28 cellular contexts compared by ENCODE assay signal in the genomic region with DNA sequence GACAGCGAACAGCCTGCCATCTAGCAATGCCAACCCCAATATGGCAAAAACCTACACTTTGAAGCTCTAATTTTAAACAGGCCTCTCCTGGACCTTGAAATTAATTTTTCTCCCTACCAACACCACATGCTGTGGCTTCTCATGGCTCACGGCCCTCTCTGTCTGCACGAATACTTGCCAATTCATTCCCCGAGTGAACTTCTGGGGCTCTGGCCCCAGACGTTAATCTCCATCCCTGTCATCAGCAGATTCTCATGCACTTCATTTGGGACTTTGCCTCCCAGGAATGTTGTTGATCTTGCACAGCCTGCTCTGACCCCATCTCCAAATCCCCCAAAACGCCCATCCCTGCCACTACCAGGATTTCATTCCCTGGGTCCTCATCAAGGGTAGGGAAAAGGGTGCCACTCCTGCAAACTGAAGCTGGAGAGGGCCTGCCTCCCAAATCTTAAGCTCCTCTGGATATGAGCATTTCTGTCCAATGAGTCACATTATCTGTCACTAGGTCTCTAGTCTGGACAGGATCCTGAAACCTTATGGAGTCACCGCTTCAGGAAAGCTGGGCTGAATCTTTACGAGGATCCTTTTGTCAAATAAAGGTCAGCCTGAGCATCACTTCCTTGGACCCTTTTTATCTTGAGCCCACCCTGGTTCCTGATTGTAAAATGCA. TPM values are rescaled to one million over a fixed set of nuclear protein-coding genes. Genes with fewer than 3 reads are reported as not detected.
DNase-seq lines count a peak whose midpoint lies in the region; ATAC-seq and TF ChIP-seq lines count a peak whose summit lies in the region.
"Had no signal": no experiment of that assay in that cellular context is flagged by ENCODE, and none has a peak within 500 bp of the region (broad histone marks: within the 10 kb centered on the region; RNA-seq: fewer than 3 reads in every experiment).

No MANE protein-coding gene starts in this region.

- H3K79me2 ChIP-seq in mammary epithelial cell (ENCODE audit: insufficient read depth, low read length): no peaks in the 10 kb centered on the region

- H3K14ac ChIP-seq in IMR-90 (replicated peaks; ENCODE audit: low read depth, low read length): no peak overlapping the region

- no peak overlapping the region for H4K91ac ChIP-seq in IMR-90 (ENCODE audit: insufficient read depth, low read depth, low read length)

- no peaks in the 10 kb centered on the region for H3K36me3 Mint-ChIP-seq in activated naive CD4-positive, alpha-beta T cell treated with anti-CD3 and anti-CD28 coated beads for 36 hours (ENCODE audit: low read depth)
- H3K36me3 Mint-ChIP-seq: activated naive CD4-positive, alpha-beta T cell treated with anti-CD3 and anti-CD28 coated beads, Interleukin-2, amount 50 U/mL, for 72 hours had no signal

- no peaks in the 10 kb centered on the region for H4K20me1 ChIP-seq in IMR-90 (ENCODE audit: insufficient read depth, low read length)
- no peaks in the 10 kb centered on the region for H4K20me1 ChIP-seq in mammary epithelial cell (ENCODE audit: insufficient read depth, low read length)

- no peak overlapping the region for H3K4me3 Mint-ChIP-seq in activated naive CD4-positive, alpha-beta T cell treated with anti-CD3 and anti-CD28 coated beads for 36 hours
- H3K4me3 Mint-ChIP-seq: activated T-helper 1 cell treated with anti-CD3 and anti-CD28 coated beads, Interleukin-12 subunit alpha, Interleukin-12 subunit beta, Interleukin-2, Interleukin-4 antibody, amounts not matched to agents 30 ng/mL and 10 ng/mL and 1 ng/mL, durations not matched to agents 14 hours and 24 hours and 36 hours had no signal

- no peak overlapping the region for H2BK15ac ChIP-seq in IMR-90 (ENCODE audit: low read depth, low read length)

- H3K27ac ChIP-seq in IMR-90 (ENCODE audit: insufficient read depth, low read length): no peak overlapping the region
- no peak overlapping the region for H3K27ac ChIP-seq in mammary epithelial cell (ENCODE audit: insufficient read depth, low read depth, low read length)
- no peak overlapping the region for H3K27ac ChIP-seq in left lung
- H3K27ac ChIP-seq: SJCRH30, thyroid gland, VCaP had no signal

- H3K4me2 ChIP-seq in IMR-90 (ENCODE audit: low read depth, low read length) (no peak overlapping the region), mammary epithelial cell (ENCODE audit: insufficient read depth, low read depth, low read length) (no peak overlapping the region)

- no peaks in the 10 kb centered on the region for H3K79me1 ChIP-seq in IMR-90 (ENCODE audit: low read depth in 1 of 2, low read length in 2 of 2)

- POLR2A ChIA-PET in IMR-90 (lab: Charles Lee; ENCODE audit: unreplicated experiment): no interaction called here

- no peaks in the 10 kb centered on the region for H3K9me1 ChIP-seq in IMR-90 (ENCODE audit: insufficient read depth, low read length)

- 40% methylated on average over 1 of the region's 8 CpGs; no CpG with 5 or more reads in 1 of the 2 experiments for WGBS in IMR-90 (ENCODE audit: extremely low coverage in 2 of 2, insufficient read length in 1 of 2), 2 experiments
- WGBS in mammary epithelial cell (ENCODE audit: low coverage, missing lambda C conversion rate): 87% methylated on average over 8 of the region's 8 CpGs

- H2AK9ac ChIP-seq in IMR-90 (replicated peaks; ENCODE audit: low read depth, low read length, poor library complexity): no peak overlapping the region

- no peak overlapping the region for H4K5ac ChIP-seq in IMR-90 (ENCODE audit: low read depth, low read length)

- H2BK20ac ChIP-seq in IMR-90 (ENCODE audit: low read depth, low read length): no peak overlapping the region

- dilution Hi-C loops in IMR-90 (cut with HindIII; ENCODE audit: low sequenced_read_pairs, unreplicated experiment): no loop called here
- dilution Hi-C loops in mammary epithelial cell (cut with HindIII; ENCODE audit: low sequenced_read_pairs): no loop called here

- no peak overlapping the region for H3K23ac ChIP-seq in IMR-90 (ENCODE audit: low read depth, low read length)

- no peaks in the 10 kb centered on the region for H3K4me1 ChIP-seq in IMR-90 (ENCODE audit: control insufficient read depth, insufficient read depth, low read length)
- H3K4me1 ChIP-seq in mammary epithelial cell (ENCODE audit: insufficient read depth, low read length): peaks cover 11% of the 10 kb centered on the region
- no peaks in the 10 kb centered on the region for H3K4me1 ChIP-seq in left lung
- H3K4me1 ChIP-seq: thyroid gland had no signal

- H3K9ac ChIP-seq in IMR-90 (ENCODE audit: low read depth, low read length): no peak overlapping the region
- no peak overlapping the region for H3K9ac ChIP-seq in mammary epithelial cell (ENCODE audit: insufficient read depth, low read length)

- TF ChIP-seq CTCF in IMR-90 (conservative IDR thresholded peaks at IDR 0.05; ENCODE audit: low read depth, low read length) (no peak), mammary epithelial cell (conservative IDR thresholded peaks at IDR 0.05 in 1 of 2, IDR thresholded peaks at IDR 0.05 in 1 of 2; ENCODE audit: extremely low read depth in 1 of 2, insufficient read depth in 1 of 2, low read depth in 1 of 2, low read length in 2 of 2) (no peak), left lung (IDR thresholded peaks at IDR 0.05) (no peak)

- H3K18ac ChIP-seq in IMR-90 (ENCODE audit: low read depth, low read length): no peak overlapping the region

- no peaks in the 10 kb centered on the region for H3K36me3 ChIP-seq in IMR-90 (ENCODE audit: control insufficient read depth, insufficient read depth, low read length)
- H3K36me3 ChIP-seq in mammary epithelial cell (ENCODE audit: insufficient read depth, low read length): no peaks in the 10 kb centered on the region
- H3K36me3 ChIP-seq in left lung: no peaks in the 10 kb centered on the region
- H3K36me3 ChIP-seq: SJCRH30, thyroid gland had no signal

- in situ Hi-C loops in IMR-90 (cut with MboI; ENCODE audit: low sequenced_read_pairs) (no loop called here), mammary epithelial cell (cut with MboI; ENCODE audit: low sequenced_read_pairs in 2 of 2) (loop anchor here in 1 of 2 donors (25.0 kb wide), 1 partner anchor 468 kb away; the partner anchor contains the start of gene FAM136A)

- TF ChIP-seq RAD21 in IMR-90 (IDR thresholded peaks at IDR 0.05; ENCODE audit: low read length): no peak

- DNase-seq in EL: peak; percentile 38
- no peak for DNase-seq in IMR-90
- peak; percentile 46 for DNase-seq in mammary epithelial cell
- DNase-seq in left lung: no peak
- DNase-seq in T-helper 9 cell: no peak
- DNase-seq in NCI-H2029 (lab: John Stamatoyannopoulos, UW): no peak
- DNase-seq in activated naive CD4-positive, alpha-beta T cell treated with anti-CD3 and anti-CD28 coated beads for 36 hours: no peak
- DNase-seq: activated CD4-positive, alpha-beta T cell treated with anti-CD3 and anti-CD28 coated beads, Interleukin-2, amount 50 U/mL, for 1 hour; aorta; DND-41; mesenchymal stem cell; NCI-H187; NCI-H2227 treated with DMSO at 0.1 percent for 48 hours; nucleus accumbens; SJCRH30; stimulated activated CD4-positive, alpha-beta T cell treated with anti-CD3 and anti-CD28 coated beads, Interleukin-4, amount 100 ng/mL, for 1 hour; stimulated activated naive CD4-positive, alpha-beta T cell treated with Interleukin-2 at 50 U/mL for 16 hours; thyroid gland had no signal

- no peaks in the 10 kb centered on the region for H3K4me1 Mint-ChIP-seq in activated naive CD4-positive, alpha-beta T cell treated with anti-CD3 and anti-CD28 coated beads for 36 hours (ENCODE audit: low read depth)

- H3K9me3 ChIP-seq in IMR-90 (ENCODE audit: control insufficient read depth, insufficient read depth, low read length): no peaks in the 10 kb centered on the region
- no peaks in the 10 kb centered on the region for H3K9me3 ChIP-seq in mammary epithelial cell (replicated peaks; ENCODE audit: insufficient read depth, low read length)
- no peaks in the 10 kb centered on the region for H3K9me3 ChIP-seq in left lung
- H3K9me3 ChIP-seq: SJCRH30, thyroid gland had no signal

- peaks cover 2% of the 10 kb centered on the region for H3K27me3 ChIP-seq in IMR-90 (ENCODE audit: control insufficient read depth, insufficient read depth, low read length)
- H3K27me3 ChIP-seq in mammary epithelial cell (ENCODE audit: insufficient read depth, low read length): no peaks in the 10 kb centered on the region
- peaks cover 0 to 18% of the 10 kb centered on the region in 2 donors for H3K27me3 ChIP-seq in left lung
- H3K27me3 ChIP-seq: SJCRH30, thyroid gland had no signal

- TF ChIP-seq POLR2A in IMR-90 (IDR thresholded peaks at IDR 0.05; ENCODE audit: low read depth, low read length): no peak

- intact Hi-C loops in IMR-90 (cut with micrococcal nuclease): no loop called here
- intact Hi-C loops in mammary epithelial cell (cut with micrococcal nuclease): no loop called here
- intact Hi-C loops in left lung (cut with DNase I): no loop called here
- intact Hi-C loops in activated naive CD4-positive, alpha-beta T cell treated with anti-CD3 and anti-CD28 coated beads for 36 hours (cut with micrococcal nuclease): loop anchor here (10.0 kb wide), 1 partner anchor 435 kb away; no protein-coding TSS in a partner anchor

- H3K9me3 Mint-ChIP-seq in activated naive CD4-positive, alpha-beta T cell treated with anti-CD3 and anti-CD28 coated beads for 36 hours: no peaks in the 10 kb centered on the region
- H3K9me3 Mint-ChIP-seq: activated naive CD4-positive, alpha-beta T cell treated with anti-CD3 and anti-CD28 coated beads, Interleukin-2, amount 50 U/mL, for 72 hours; activated T-helper 1 cell treated with anti-CD3 and anti-CD28 coated beads, Interleukin-12 subunit alpha, Interleukin-12 subunit beta, Interleukin-2, Interleukin-4 antibody, amounts not matched to agents 30 ng/mL and 10 ng/mL and 1 ng/mL, durations not matched to agents 14 hours and 24 hours and 36 hours had no signal

- H2BK5ac ChIP-seq in IMR-90 (ENCODE audit: low read depth, low read length, poor library complexity, severe bottlenecking): no peak overlapping the region

- BruUV-seq in IMR-90 (replicated peaks; lab: Mats Ljungman, UMichigan) (no TSS peak), mammary epithelial cell (replicated peaks; lab: Mats Ljungman, UMichigan) (no TSS peak)

- H3K27ac Mint-ChIP-seq in activated naive CD4-positive, alpha-beta T cell treated with anti-CD3 and anti-CD28 coated beads for 36 hours: no peak overlapping the region
- H3K27ac Mint-ChIP-seq: activated T-helper 1 cell treated with anti-CD3 and anti-CD28 coated beads, Interleukin-12 subunit alpha, Interleukin-12 subunit beta, Interleukin-2, Interleukin-4 antibody, amounts not matched to agents 30 ng/mL and 10 ng/mL and 1 ng/mL, durations not matched to agents 14 hours and 24 hours and 36 hours had no signal

- H2AK5ac ChIP-seq in IMR-90 (ENCODE audit: low read depth, low read length): no peak overlapping the region

- H4K8ac ChIP-seq in IMR-90 (ENCODE audit: low read depth in 2 of 2, low read length in 2 of 2): no peak overlapping the region

- CTCF ChIA-PET in IMR-90 (lab: Yijun Ruan, JAX) (no interaction called here), mammary epithelial cell (lab: Charles Lee; ENCODE audit: low non-redundant PET) (interaction anchor here (0.7 kb wide), 1 partner anchor 169 kb away, joined by 4 read pairs; no protein-coding TSS in a partner anchor)
- CTCF ChIA-PET in activated naive CD4-positive, alpha-beta T cell treated with anti-CD3 and anti-CD28 coated beads for 36 hours (lab: Charles Lee): interaction anchor here (0.6 to 1.3 kb wide), 3 partner anchors 12 to 476 kb away, joined by 3 read pairs; partner anchors contain the start of gene ADD2

- H3K27me3 Mint-ChIP-seq in activated naive CD4-positive, alpha-beta T cell treated with anti-CD3 and anti-CD28 coated beads for 36 hours (ENCODE audit: low read depth): peaks cover 4% of the 10 kb centered on the region

- H3K56ac ChIP-seq in IMR-90 (ENCODE audit: extremely low read depth, insufficient read depth, low read length): no peak overlapping the region

- no peak overlapping the region for H3K4ac ChIP-seq in IMR-90 (ENCODE audit: low read depth, low read length)

- H2AFZ ChIP-seq in IMR-90 (replicated peaks; ENCODE audit: low read length, poor library complexity) (peak overlapping the region; percentile 32), mammary epithelial cell (ENCODE audit: low read depth, low read length) (no peak overlapping the region)

- H3K4me3 ChIP-seq in IMR-90 (ENCODE audit: insufficient read depth, low read depth, low read length) (no peak overlapping the region), mammary epithelial cell (replicated peaks in 1 of 3; ENCODE audit: insufficient read depth in 1 of 3, low read depth in 2 of 3, low read length in 3 of 3) (no peak overlapping the region), left lung (no peak overlapping the region)
- H3K4me3 ChIP-seq: SJCRH30, thyroid gland had no signal

- no peak overlapping the region for H2BK120ac ChIP-seq in IMR-90 (ENCODE audit: low read depth, low read length)

- ATAC-seq in IMR-90 (ENCODE audit: low read depth) (no peak), left lung (peak; percentile 18), HG03571 (IDR thresholded peaks at IDR 0.05; ENCODE audit: unreplicated experiment) (no peak)
- ATAC-seq: activated naive CD4-positive, alpha-beta T cell treated with anti-CD3 and anti-CD28 coated beads, Interleukin-2, amount 50 U/mL, for 72 hours had no signal

RNA-seq across cellular contexts. Expression of gene FIGLA, which starts 10.4 kb away (rescaled TPM):
- total RNA-seq in IMR-90 (2012; rRNA removed) (not detected in 2 replicates), mammary epithelial cell (not detected), left lung (not detected)
- polyA plus RNA-seq in IMR-90 (2012; rRNA removed) (not detected in 2 replicates), mammary epithelial cell (not detected)
- not detected in 2 replicates for polyA plus RNA-seq in IMR-90 (2012; cell fraction: cytosol; rRNA removed)
- polyA plus RNA-seq in IMR-90 (2012; cell fraction: nucleus; rRNA removed; ENCODE audit: low replicate concordance): not detected in 2 replicates
- not detected for polyA minus RNA-seq in mammary epithelial cell
- total RNA-seq in activated naive CD4-positive, alpha-beta T cell treated with anti-CD3 and anti-CD28 coated beads for 36 hours: not detected
- total RNA-seq: activated naive CD4-positive, alpha-beta T cell treated with anti-CD3 and anti-CD28 coated beads, Interleukin-2, amount 50 U/mL, for 72 hours; activated T-helper 1 cell treated with anti-CD3 and anti-CD28 coated beads, Interleukin-12 subunit alpha, Interleukin-12 subunit beta, Interleukin-2, Interleukin-4 antibody, amounts not matched to agents 30 ng/mL and 10 ng/mL and 1 ng/mL, durations not matched to agents 14 hours and 24 hours and 36 hours; aorta; cerebellum; epithelial cell of proximal tubule; glomerular endothelial cell; H1; OCI-LY7; SJCRH30; T-helper 1 cell treated with Interleukin-12 subunit alpha and Interleukin-12 subunit beta and Interleukin-4 antibody, amounts not matched to agents 30 ng/mL and 1 ng/mL, for 36 hours; thyroid gland had no signal
- polyA plus RNA-seq: aorta, H1 had no signal

RNA-seq across cellular contexts. Expression of gene ADD2, which starts 12.0 kb away (rescaled TPM):
- not detected in 2 replicates for total RNA-seq in IMR-90 (2012; rRNA removed)
- polyA plus RNA-seq in IMR-90 (2012; rRNA removed): not detected in 2 replicates
- polyA plus RNA-seq in IMR-90 (2012; cell fraction: cytosol; rRNA removed): 0.02 TPM in 1 of 2 replicates, not detected in the other
- polyA plus RNA-seq in IMR-90 (2012; cell fraction: nucleus; rRNA removed; ENCODE audit: low replicate concordance): 0.05 TPM in 1 of 2 replicates, not detected in the other
- total RNA-seq in mammary epithelial cell: not detected
- 0.06 TPM for polyA plus RNA-seq in mammary epithelial cell
- not detected for polyA minus RNA-seq in mammary epithelial cell
- total RNA-seq in left lung: 10 to 100 TPM in 1 of 2 donors, under 1 TPM in 1; 0.92 to 12.2 TPM
- 10 to 100 TPM; 42.9 to 46.2 TPM for total RNA-seq in activated naive CD4-positive, alpha-beta T cell treated with anti-CD3 and anti-CD28 coated beads for 36 hours
- total RNA-seq: OCI-LY7 had no signal

RNA-seq across cellular contexts. Expression of gene CLEC4F, which starts 40.4 kb away (rescaled TPM):
- total RNA-seq in IMR-90 (2012; rRNA removed) (not detected in 2 replicates), mammary epithelial cell (not detected), left lung (under 1 TPM; 0.20 to 0.31 TPM)
- polyA plus RNA-seq in IMR-90 (2012; rRNA removed) (not detected in 2 replicates), mammary epithelial cell (not detected)
- not detected in 2 replicates for polyA plus RNA-seq in IMR-90 (2012; cell fraction: cytosol; rRNA removed)
- polyA plus RNA-seq in IMR-90 (2012; cell fraction: nucleus; rRNA removed; ENCODE audit: low replicate concordance): not detected in 2 replicates
- not detected for polyA minus RNA-seq in mammary epithelial cell
- not detected for total RNA-seq in activated naive CD4-positive, alpha-beta T cell treated with anti-CD3 and anti-CD28 coated beads for 36 hours
- total RNA-seq: cerebellum, epithelial cell of proximal tubule, H1, OCI-LY7, SJCRH30 had no signal
- polyA plus RNA-seq: aorta, H1 had no signal

RNA-seq across cellular contexts. Expression of gene CD207, which starts 55.6 kb away (rescaled TPM):
- total RNA-seq in IMR-90 (2012; rRNA removed) (not detected in 2 replicates), mammary epithelial cell (not detected), left lung (under 1 TPM; 0.13 to 0.73 TPM)
- polyA plus RNA-seq in IMR-90 (2012; rRNA removed) (not detected in 2 replicates), mammary epithelial cell (not detected)
- not detected in 2 replicates for polyA plus RNA-seq in IMR-90 (2012; cell fraction: cytosol; rRNA removed)
- not detected in 2 replicates for polyA plus RNA-seq in IMR-90 (2012; cell fraction: nucleus; rRNA removed; ENCODE audit: low replicate concordance)
- polyA minus RNA-seq in mammary epithelial cell: not detected
- total RNA-seq in activated naive CD4-positive, alpha-beta T cell treated with anti-CD3 and anti-CD28 coated beads for 36 hours: not detected
- total RNA-seq: activated naive CD4-positive, alpha-beta T cell treated with anti-CD3 and anti-CD28 coated beads, Interleukin-2, amount 50 U/mL, for 72 hours; activated T-helper 1 cell treated with anti-CD3 and anti-CD28 coated beads, Interleukin-12 subunit alpha, Interleukin-12 subunit beta, Interleukin-2, Interleukin-4 antibody, amounts not matched to agents 30 ng/mL and 10 ng/mL and 1 ng/mL, durations not matched to agents 14 hours and 24 hours and 36 hours; cerebellum; epithelial cell of proximal tubule; glomerular endothelial cell; H1; OCI-LY7; SJCRH30; T-helper 1 cell treated with Interleukin-12 subunit alpha and Interleukin-12 subunit beta and Interleukin-4 antibody, amounts not matched to agents 30 ng/mL and 1 ng/mL, for 36 hours; thyroid gland had no signal
- polyA plus RNA-seq: aorta, H1 had no signal

Comparison
In these comparisons a context has a peak if more than half of its experiments do, and no peak if none do; other contexts are left out.
1. DNase-seq: peak in EL (single experiment) and mammary epithelial cell (single experiment); none in IMR-90 (single experiment), left lung (0 of 2), T-helper 9 cell (single experiment), NCI-H2029 (single experiment) and activated naive CD4-positive, alpha-beta T cell treated with anti-CD3 and anti-CD28 coated beads for 36 hours (single experiment).